ENCODE assay signal across 8 cellular contexts in genomic region chr11:94740083-94740974, GRCh38. TPM values are rescaled to one million over a fixed set of nuclear protein-coding genes. Genes with fewer than 3 reads are reported as not detected.
DNase-seq lines count a peak whose midpoint lies in the region; ATAC-seq and TF ChIP-seq lines count a peak whose summit lies in the region.

No MANE protein-coding gene starts in this region.

- CTCF ChIA-PET in activated CD8-positive, alpha-beta T cell treated with anti-CD3 and anti-CD28 coated beads for 36 hours (lab: Charles Lee) = interaction anchor here (1.0 to 1.4 kb wide), 3 partner anchors 14 to 47 kb away, joined by 3 read pairs; no protein-coding TSS in a partner anchor

- TF ChIP-seq CTCF in HL-60 (IDR thresholded peaks at IDR 0.05; ENCODE audit: insufficient read depth, low read length) (no peak), omental fat pad (IDR thresholded peaks at IDR 0.05) (no peak)
- no peak for TF ChIP-seq CTCF in activated CD8-positive, alpha-beta T cell treated with anti-CD3 and anti-CD28 coated beads for 36 hours (IDR thresholded peaks at IDR 0.05)

- H3K27me3 ChIP-seq in HL-60 (ENCODE audit: insufficient read depth, poor library complexity, severe bottlenecking) = peaks cover 50% of the 10 kb centered on the region

- intact Hi-C loops in activated CD8-positive, alpha-beta T cell treated with anti-CD3 and anti-CD28 coated beads for 36 hours (cut with micrococcal nuclease) = no loop called here

- no peak overlapping the region for H3K27ac ChIP-seq in HL-60 (replicated peaks)

- ATAC-seq in activated CD8-positive, alpha-beta T cell treated with anti-CD3 and anti-CD28 coated beads for 36 hours = peak; percentile 24
- ATAC-seq in omental fat pad (ENCODE audit: low FRiP score) (peak; percentile 49), HG03520 (IDR thresholded peaks at IDR 0.05; ENCODE audit: unreplicated experiment) (no peak), HG02884 (IDR thresholded peaks at IDR 0.05; ENCODE audit: unreplicated experiment) (no peak), HG02623 (IDR thresholded peaks at IDR 0.05; ENCODE audit: unreplicated experiment) (no peak)

- H3K4me1 Mint-ChIP-seq in activated CD8-positive, alpha-beta T cell treated with anti-CD3 and anti-CD28 coated beads for 36 hours (ENCODE audit: low read depth) = peaks cover 13% of the 10 kb centered on the region

- no peak overlapping the region for H3K27ac Mint-ChIP-seq in activated CD8-positive, alpha-beta T cell treated with anti-CD3 and anti-CD28 coated beads for 36 hours

- peak; percentile 40 for DNase-seq in EH (ENCODE audit: low read depth)
- DNase-seq in HL-60 (ENCODE audit: low read depth in 1 of 2, low spot score in 1 of 2) = no peak
- DNase-seq in activated CD8-positive, alpha-beta T cell treated with anti-CD3 and anti-CD28 coated beads for 36 hours = peak; percentile 9
- DNase-seq in glomerular visceral epithelial cell (ENCODE audit: extremely low spot score) = peak; percentile 23
- DNase-seq in omental fat pad (ENCODE audit: low spot score) = no peak

- POLR2A ChIA-PET in activated CD8-positive, alpha-beta T cell treated with anti-CD3 and anti-CD28 coated beads for 36 hours (lab: Charles Lee) = no interaction called here

- no peaks in the 10 kb centered on the region for H3K9me3 Mint-ChIP-seq in activated CD8-positive, alpha-beta T cell treated with anti-CD3 and anti-CD28 coated beads for 36 hours

- H3K4me3 Mint-ChIP-seq in activated CD8-positive, alpha-beta T cell treated with anti-CD3 and anti-CD28 coated beads for 36 hours = peak overlapping the region; percentile 56

- H3K36me3 Mint-ChIP-seq in activated CD8-positive, alpha-beta T cell treated with anti-CD3 and anti-CD28 coated beads for 36 hours (ENCODE audit: low read depth) = no peaks in the 10 kb centered on the region

- peak overlapping the region; percentile 38 for H3K4me3 ChIP-seq in HL-60 (replicated peaks; ENCODE audit: insufficient read depth, low read length)

- peaks cover 28% of the 10 kb centered on the region for H3K27me3 Mint-ChIP-seq in activated CD8-positive, alpha-beta T cell treated with anti-CD3 and anti-CD28 coated beads for 36 hours

RNA-seq across cellular contexts. Expression of gene AMOTL1, which starts 27.8 kb away (rescaled TPM):
- 1 to 10 TPM; 1.5 to 1.7 TPM for total RNA-seq in activated CD8-positive, alpha-beta T cell treated with anti-CD3 and anti-CD28 coated beads for 36 hours
- total RNA-seq in omental fat pad = 10 to 100 TPM; 32.0 to 67.6 (median 56.8) TPM

Comparison
In these comparisons a context has a peak if more than half of its experiments do, and no peak if none do; other contexts are left out.
1. DNase-seq: peak in EH (single experiment), activated CD8-positive, alpha-beta T cell treated with anti-CD3 and anti-CD28 coated beads for 36 hours (single experiment) and glomerular visceral epithelial cell (single experiment); none in HL-60 (0 of 2) and omental fat pad (single experiment).
2. ATAC-seq: peak in activated CD8-positive, alpha-beta T cell treated with anti-CD3 and anti-CD28 coated beads for 36 hours (single experiment) and omental fat pad (single experiment); none in HG03520 (single experiment), HG02884 (single experiment) and HG02623 (single experiment).
3. RNA of gene AMOTL1, which starts 27.8 kb away (total RNA-seq): 32.0 to 67.6 TPM in omental fat pad; 1.5 to 1.7 TPM in activated CD8-positive, alpha-beta T cell treated with anti-CD3 and anti-CD28 coated beads for 36 hours; every median in the first group is over 10 times any median in the second.